Comparison of ENCODE assay signal across 1 cellular context in genomic region chr15:34654625-34655024, GRCh38.
TF ChIP-seq lines count a peak whose summit lies in the region.

No MANE protein-coding gene starts in this region.

TF ChIP-seq in K562, 482 proteins besides CTCF, POLR2A, EP300 and RAD21 (continued from another document and continues in another):
- TF ChIP-seq LEF1 (IDR thresholded peaks at IDR 0.05): 0 out of 2 replicates have a peak, but pooled peaks have one; percentile 10
- no peak for TF ChIP-seq NR2C1 (IDR thresholded peaks at IDR 0.05)
- TF ChIP-seq NR2C1 (tag; IDR thresholded peaks at IDR 0.05): no peak
- TF ChIP-seq SIN3B (IDR thresholded peaks at IDR 0.05; ENCODE audit: low read depth): no peak
- TF ChIP-seq NFIX (CRISPR knock-in tag; IDR thresholded peaks at IDR 0.05; ENCODE audit: low read depth): no peak
- TF ChIP-seq HLTF (IDR thresholded peaks at IDR 0.05): no peak
- TF ChIP-seq HES1 (IDR thresholded peaks at IDR 0.05; ENCODE audit: low read depth): no peak
- no peak for TF ChIP-seq HINFP (tag; conservative IDR thresholded peaks at IDR 0.05; ENCODE audit: low read depth)
- TF ChIP-seq RNF2 (IDR thresholded peaks at IDR 0.05): peak; percentile 82; the same call in 1 of the 2 replicates
- TF ChIP-seq FOXM1 (IDR thresholded peaks at IDR 0.05; ENCODE audit: low read depth): peak; percentile 38; the same call in 1 of the 2 replicates
- no peak for TF ChIP-seq FOXM1 (CRISPR knock-in tag; IDR thresholded peaks at IDR 0.05; ENCODE audit: low read depth)
- TF ChIP-seq TCF3 (CRISPR knock-in tag; IDR thresholded peaks at IDR 0.05): peak; percentile 89
- no peak for TF ChIP-seq ZNF140 (CRISPR knock-in tag; IDR thresholded peaks at IDR 0.05)
- TF ChIP-seq ATF2 (CRISPR knock-in tag; IDR thresholded peaks at IDR 0.05): no peak
- TF ChIP-seq ZNF717 (CRISPR knock-in tag; IDR thresholded peaks at IDR 0.05): no peak
- TF ChIP-seq ZNF175 (CRISPR knock-in tag; IDR thresholded peaks at IDR 0.05; ENCODE audit: low read depth): no peak
- TF ChIP-seq ZNF655 (CRISPR knock-in tag; IDR thresholded peaks at IDR 0.05): no peak
- no peak for TF ChIP-seq USF2 (CRISPR knock-in tag; IDR thresholded peaks at IDR 0.05)
- no peak for TF ChIP-seq PYGO2 (tag; IDR thresholded peaks at IDR 0.05)
- TF ChIP-seq EWSR1 (IDR thresholded peaks at IDR 0.05; ENCODE audit: borderline replicate concordance, low read depth, partially characterized antibody): no peak
- TF ChIP-seq DNMT1 (IDR thresholded peaks at IDR 0.05): no peak
- TF ChIP-seq ZNF592 (IDR thresholded peaks at IDR 0.05): peak; percentile 14; the same call in 1 of the 2 replicates
- no peak for TF ChIP-seq ARID4B (CRISPR knock-in tag; IDR thresholded peaks at IDR 0.05)
- no peak for TF ChIP-seq RBBP5 (IDR thresholded peaks at IDR 0.05; ENCODE audit: borderline replicate concordance, insufficient read depth, low read length, poor library complexity, severe bottlenecking)
- no peak for TF ChIP-seq BRCA1 (IDR thresholded peaks at IDR 0.05)
- TF ChIP-seq BRCA1 (CRISPR knock-in tag; IDR thresholded peaks at IDR 0.05): no peak
- TF ChIP-seq GATAD2A (IDR thresholded peaks at IDR 0.05): no peak
- no peak for TF ChIP-seq NELFE (IDR thresholded peaks at IDR 0.05; ENCODE audit: insufficient read depth, insufficient read length)
- no peak for TF ChIP-seq ZC3H11A (IDR thresholded peaks at IDR 0.05; ENCODE audit: low read depth, low read length)
- TF ChIP-seq HDAC3 (IDR thresholded peaks at IDR 0.05; ENCODE audit: borderline replicate concordance, partially characterized antibody): peak; percentile 35
- no peak for TF ChIP-seq CHCHD3 (CRISPR knock-in tag; IDR thresholded peaks at IDR 0.05)
- TF ChIP-seq FOXP4 (CRISPR knock-in tag; IDR thresholded peaks at IDR 0.05; ENCODE audit: borderline replicate concordance): no peak
- peak in 1 of 2 experiments; percentile 45; a peak in 1 of 4 replicates for TF ChIP-seq HDAC1 (IDR thresholded peaks at IDR 0.05)
- TF ChIP-seq GTF2F1 (IDR thresholded peaks at IDR 0.05; ENCODE audit: low read depth, low read length): no peak
- no peak for TF ChIP-seq SLC30A9 (CRISPR knock-in tag; IDR thresholded peaks at IDR 0.05)
- TF ChIP-seq KLF16 (IDR thresholded peaks at IDR 0.05): peak; percentile 73
- TF ChIP-seq CXXC5 (CRISPR knock-in tag; IDR thresholded peaks at IDR 0.05): peak; percentile 42
- no peak for TF ChIP-seq ZNF174 (CRISPR knock-in tag; IDR thresholded peaks at IDR 0.05)
- peak; percentile 57; the same call in 1 of the 2 replicates for TF ChIP-seq ESRRA (IDR thresholded peaks at IDR 0.05; ENCODE audit: borderline replicate concordance, low read depth)
- no peak for TF ChIP-seq ZKSCAN3 (CRISPR knock-in tag; IDR thresholded peaks at IDR 0.05)
- no peak for TF ChIP-seq ADNP (tag; IDR thresholded peaks at IDR 0.05)
- TF ChIP-seq TBP (optimal IDR thresholded peaks at IDR 0.05; ENCODE audit: low read depth, low read length): peak; percentile 37
- TF ChIP-seq ZMIZ1 (IDR thresholded peaks at IDR 0.05; ENCODE audit: low read depth in 2 of 2, low read length in 2 of 2): no peak
- no peak for TF ChIP-seq PCBP2 (IDR thresholded peaks at IDR 0.05; ENCODE audit: low read depth, low read length, poor library complexity, severe bottlenecking)
- TF ChIP-seq RBM22 (IDR thresholded peaks at IDR 0.05; ENCODE audit: low read depth, low read length, poor library complexity, severe bottlenecking): no peak
- no peak for TF ChIP-seq ILF3 (IDR thresholded peaks at IDR 0.05; ENCODE audit: borderline replicate concordance)
